1 cellular context compared by ENCODE assay signal in the genomic region with DNA sequence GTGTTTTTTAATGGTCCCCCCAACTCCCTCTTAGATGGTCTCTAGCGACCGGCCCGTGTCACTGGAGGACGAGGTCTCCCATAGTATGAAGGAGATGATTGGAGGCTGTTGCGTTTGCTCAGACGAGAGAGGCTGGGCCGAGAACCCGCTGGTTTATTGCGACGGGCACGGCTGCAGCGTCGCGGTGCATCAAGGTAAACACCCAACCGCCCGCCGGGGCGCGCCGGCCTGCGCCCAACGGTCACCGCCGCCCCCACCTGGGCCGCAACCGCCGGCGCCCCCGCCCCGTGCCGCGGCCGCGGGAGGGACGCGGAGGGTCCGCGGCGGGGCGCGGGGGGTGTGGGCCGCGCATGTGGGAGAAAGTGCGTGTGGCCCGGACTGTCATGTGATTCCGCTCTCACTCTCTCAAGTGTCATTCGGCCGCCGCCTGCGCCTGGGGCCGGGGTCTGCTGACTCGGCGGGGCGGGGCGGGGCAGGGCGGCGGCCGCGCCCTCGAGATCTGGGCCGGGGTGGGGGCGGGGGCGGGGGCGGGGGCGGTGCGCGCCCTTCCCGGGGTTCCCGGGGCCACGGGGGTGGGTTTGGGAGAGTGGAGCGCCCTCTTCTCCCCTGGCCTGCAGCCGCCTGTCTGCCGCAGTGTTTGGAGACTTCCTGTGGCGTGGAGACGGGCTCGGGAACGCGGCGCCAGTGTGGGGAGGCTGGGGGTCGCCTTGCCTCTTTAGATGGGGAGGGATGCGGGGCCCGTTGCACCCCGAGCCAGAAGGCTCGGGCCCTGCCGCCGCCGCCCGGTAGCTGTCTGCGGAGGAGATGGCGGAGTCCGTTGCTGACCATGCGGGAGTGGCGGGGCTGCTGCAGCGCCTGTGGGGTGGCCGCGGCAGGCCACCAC.
TF ChIP-seq lines count a peak whose summit lies in the region.

No MANE protein-coding gene starts in this region.

TF ChIP-seq in K562, 482 proteins besides CTCF, POLR2A, EP300 and RAD21 (continued from another document and continues in another):
- TF ChIP-seq ZNF561 (CRISPR knock-in tag; conservative IDR thresholded peaks at IDR 0.05) (no peak), TAF1 (IDR thresholded peaks at IDR 0.05; ENCODE audit: control insufficient read depth, extremely low read depth, insufficient read depth, low read length, severe bottlenecking) (peak; percentile 53), RHOXF2B (CRISPR knock-in tag; conservative IDR thresholded peaks at IDR 0.05) (no peak), SRSF1 (IDR thresholded peaks at IDR 0.05; ENCODE audit: low read depth, low read length) (no peak), CTBP1 (IDR thresholded peaks at IDR 0.05; ENCODE audit: borderline replicate concordance) (peak; percentile 42; the same call in 1 of the 2 replicates), CBFB (CRISPR knock-in tag; IDR thresholded peaks at IDR 0.05) (no peak), FIP1L1 (IDR thresholded peaks at IDR 0.05; ENCODE audit: low read depth, low read length, poor library complexity, severe bottlenecking) (peak; percentile 81), RBM34 (IDR thresholded peaks at IDR 0.05; ENCODE audit: borderline replicate concordance, insufficient read depth, low read length) (no peak), TCF3 (CRISPR knock-in tag; IDR thresholded peaks at IDR 0.05) (no peak), ZNF143 (CRISPR knock-in tag; IDR thresholded peaks at IDR 0.05) (no peak), CREM (IDR thresholded peaks at IDR 0.05; ENCODE audit: low read depth) (peak; percentile 7; the same call in 1 of the 2 replicates), RBFOX2 (IDR thresholded peaks at IDR 0.05; ENCODE audit: low read depth, low read length) (peak; percentile 86), NELFE (IDR thresholded peaks at IDR 0.05; ENCODE audit: insufficient read depth, insufficient read length) (no peak), ATF1 (CRISPR knock-in tag; IDR thresholded peaks at IDR 0.05) (no peak), ATF1 (tag; IDR thresholded peaks at IDR 0.05) (no peak), HDAC1 (IDR thresholded peaks at IDR 0.05) (peak in 1 of 2 experiments; percentile 70; a peak in 2 of 4 replicates), TFAP4 (CRISPR knock-in tag; IDR thresholded peaks at IDR 0.05; ENCODE audit: borderline replicate concordance) (0 out of 2 replicates have a peak, but pooled peaks have one; percentile 32), GABPA (tag; conservative IDR thresholded peaks at IDR 0.05; ENCODE audit: low read depth) (no peak), KLF6 (CRISPR knock-in tag; IDR thresholded peaks at IDR 0.05; ENCODE audit: borderline replicate concordance) (no peak; the same call in 1 of the 2 replicates), E2F8 (IDR thresholded peaks at IDR 0.05; ENCODE audit: low read depth, partially characterized antibody) (no peak), KDM5B (IDR thresholded peaks at IDR 0.05; ENCODE audit: insufficient replicate concordance, low read depth, low read length) (peak; percentile 45), SETDB1 (IDR thresholded peaks at IDR 0.05; ENCODE audit: low read length) (no peak), ZBTB33 (CRISPR knock-in tag; IDR thresholded peaks at IDR 0.05) (no peak), ZNF584 (CRISPR knock-in tag; IDR thresholded peaks at IDR 0.05; ENCODE audit: low read depth) (0 out of 2 replicates have a peak, but pooled peaks have one; percentile 11), CHCHD3 (CRISPR knock-in tag; IDR thresholded peaks at IDR 0.05) (no peak), U2AF1 (optimal IDR thresholded peaks at IDR 0.05; ENCODE audit: low read depth, low read length) (peak; percentile 37), PHF8 (IDR thresholded peaks at IDR 0.05; ENCODE audit: borderline replicate concordance, low read length) (peak; percentile 42; the same call in 1 of the 2 replicates), ZNF354B (CRISPR knock-in tag; IDR thresholded peaks at IDR 0.05) (no peak), MCM2 (IDR thresholded peaks at IDR 0.05; ENCODE audit: low read depth) (no peak), NR0B1 (IDR thresholded peaks at IDR 0.05; ENCODE audit: partially characterized antibody) (no peak), RBBP5 (IDR thresholded peaks at IDR 0.05; ENCODE audit: borderline replicate concordance, insufficient read depth, low read length, poor library complexity, severe bottlenecking) (peak; percentile 63), CCNT2 (IDR thresholded peaks at IDR 0.05; ENCODE audit: borderline replicate concordance, extremely low read depth, insufficient read length, low read depth, low read length) (peak; percentile 52), MTF1 (CRISPR knock-in tag; IDR thresholded peaks at IDR 0.05; ENCODE audit: borderline replicate concordance) (no peak), CXXC5 (CRISPR knock-in tag; IDR thresholded peaks at IDR 0.05) (peak; percentile 56), EP400 (IDR thresholded peaks at IDR 0.05) (peak; percentile 78), MYC (IDR thresholded peaks at IDR 0.05; ENCODE audit: low read depth, low read length) (peak; percentile 60), MYC (CRISPR knock-in tag; IDR thresholded peaks at IDR 0.05; ENCODE audit: borderline replicate concordance, low read depth) (peak; percentile 71; the same call in 1 of the 2 replicates), SLC30A9 (CRISPR knock-in tag; IDR thresholded peaks at IDR 0.05) (no peak), HNRNPLL (IDR thresholded peaks at IDR 0.05; ENCODE audit: low read depth, low read length, poor library complexity, severe bottlenecking) (peak; percentile 18)
- TF ChIP-seq, protein P1, sequence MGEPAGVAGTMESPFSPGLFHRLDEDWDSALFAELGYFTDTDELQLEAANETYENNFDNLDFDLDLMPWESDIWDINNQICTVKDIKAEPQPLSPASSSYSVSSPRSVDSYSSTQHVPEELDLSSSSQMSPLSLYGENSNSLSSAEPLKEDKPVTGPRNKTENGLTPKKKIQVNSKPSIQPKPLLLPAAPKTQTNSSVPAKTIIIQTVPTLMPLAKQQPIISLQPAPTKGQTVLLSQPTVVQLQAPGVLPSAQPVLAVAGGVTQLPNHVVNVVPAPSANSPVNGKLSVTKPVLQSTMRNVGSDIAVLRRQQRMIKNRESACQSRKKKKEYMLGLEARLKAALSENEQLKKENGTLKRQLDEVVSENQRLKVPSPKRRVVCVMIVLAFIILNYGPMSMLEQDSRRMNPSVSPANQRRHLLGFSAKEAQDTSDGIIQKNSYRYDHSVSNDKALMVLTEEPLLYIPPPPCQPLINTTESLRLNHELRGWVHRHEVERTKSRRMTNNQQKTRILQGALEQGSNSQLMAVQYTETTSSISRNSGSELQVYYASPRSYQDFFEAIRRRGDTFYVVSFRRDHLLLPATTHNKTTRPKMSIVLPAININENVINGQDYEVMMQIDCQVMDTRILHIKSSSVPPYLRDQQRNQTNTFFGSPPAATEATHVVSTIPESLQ (CRISPR knock-in tag; IDR thresholded peaks at IDR 0.05): no peak
- TF ChIP-seq, protein P2, sequence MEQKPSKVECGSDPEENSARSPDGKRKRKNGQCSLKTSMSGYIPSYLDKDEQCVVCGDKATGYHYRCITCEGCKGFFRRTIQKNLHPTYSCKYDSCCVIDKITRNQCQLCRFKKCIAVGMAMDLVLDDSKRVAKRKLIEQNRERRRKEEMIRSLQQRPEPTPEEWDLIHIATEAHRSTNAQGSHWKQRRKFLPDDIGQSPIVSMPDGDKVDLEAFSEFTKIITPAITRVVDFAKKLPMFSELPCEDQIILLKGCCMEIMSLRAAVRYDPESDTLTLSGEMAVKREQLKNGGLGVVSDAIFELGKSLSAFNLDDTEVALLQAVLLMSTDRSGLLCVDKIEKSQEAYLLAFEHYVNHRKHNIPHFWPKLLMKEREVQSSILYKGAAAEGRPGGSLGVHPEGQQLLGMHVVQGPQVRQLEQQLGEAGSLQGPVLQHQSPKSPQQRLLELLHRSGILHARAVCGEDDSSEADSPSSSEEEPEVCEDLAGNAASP (IDR thresholded peaks at IDR 0.05): no peak
- TF ChIP-seq, protein P3, sequence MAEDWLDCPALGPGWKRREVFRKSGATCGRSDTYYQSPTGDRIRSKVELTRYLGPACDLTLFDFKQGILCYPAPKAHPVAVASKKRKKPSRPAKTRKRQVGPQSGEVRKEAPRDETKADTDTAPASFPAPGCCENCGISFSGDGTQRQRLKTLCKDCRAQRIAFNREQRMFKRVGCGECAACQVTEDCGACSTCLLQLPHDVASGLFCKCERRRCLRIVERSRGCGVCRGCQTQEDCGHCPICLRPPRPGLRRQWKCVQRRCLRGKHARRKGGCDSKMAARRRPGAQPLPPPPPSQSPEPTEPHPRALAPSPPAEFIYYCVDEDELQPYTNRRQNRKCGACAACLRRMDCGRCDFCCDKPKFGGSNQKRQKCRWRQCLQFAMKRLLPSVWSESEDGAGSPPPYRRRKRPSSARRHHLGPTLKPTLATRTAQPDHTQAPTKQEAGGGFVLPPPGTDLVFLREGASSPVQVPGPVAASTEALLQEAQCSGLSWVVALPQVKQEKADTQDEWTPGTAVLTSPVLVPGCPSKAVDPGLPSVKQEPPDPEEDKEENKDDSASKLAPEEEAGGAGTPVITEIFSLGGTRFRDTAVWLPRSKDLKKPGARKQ (CRISPR knock-in tag; IDR thresholded peaks at IDR 0.05): no peak
- TF ChIP-seq, protein P4, sequence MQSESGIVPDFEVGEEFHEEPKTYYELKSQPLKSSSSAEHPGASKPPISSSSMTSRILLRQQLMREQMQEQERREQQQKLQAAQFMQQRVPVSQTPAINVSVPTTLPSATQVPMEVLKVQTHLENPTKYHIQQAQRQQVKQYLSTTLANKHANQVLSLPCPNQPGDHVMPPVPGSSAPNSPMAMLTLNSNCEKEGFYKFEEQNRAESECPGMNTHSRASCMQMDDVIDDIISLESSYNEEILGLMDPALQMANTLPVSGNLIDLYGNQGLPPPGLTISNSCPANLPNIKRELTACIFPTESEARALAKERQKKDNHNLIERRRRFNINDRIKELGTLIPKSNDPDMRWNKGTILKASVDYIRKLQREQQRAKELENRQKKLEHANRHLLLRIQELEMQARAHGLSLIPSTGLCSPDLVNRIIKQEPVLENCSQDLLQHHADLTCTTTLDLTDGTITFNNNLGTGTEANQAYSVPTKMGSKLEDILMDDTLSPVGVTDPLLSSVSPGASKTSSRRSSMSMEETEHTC (IDR thresholded peaks at IDR 0.05): peak; percentile 48; the same call in 1 of the 2 replicates
- TF ChIP-seq, protein P5, sequence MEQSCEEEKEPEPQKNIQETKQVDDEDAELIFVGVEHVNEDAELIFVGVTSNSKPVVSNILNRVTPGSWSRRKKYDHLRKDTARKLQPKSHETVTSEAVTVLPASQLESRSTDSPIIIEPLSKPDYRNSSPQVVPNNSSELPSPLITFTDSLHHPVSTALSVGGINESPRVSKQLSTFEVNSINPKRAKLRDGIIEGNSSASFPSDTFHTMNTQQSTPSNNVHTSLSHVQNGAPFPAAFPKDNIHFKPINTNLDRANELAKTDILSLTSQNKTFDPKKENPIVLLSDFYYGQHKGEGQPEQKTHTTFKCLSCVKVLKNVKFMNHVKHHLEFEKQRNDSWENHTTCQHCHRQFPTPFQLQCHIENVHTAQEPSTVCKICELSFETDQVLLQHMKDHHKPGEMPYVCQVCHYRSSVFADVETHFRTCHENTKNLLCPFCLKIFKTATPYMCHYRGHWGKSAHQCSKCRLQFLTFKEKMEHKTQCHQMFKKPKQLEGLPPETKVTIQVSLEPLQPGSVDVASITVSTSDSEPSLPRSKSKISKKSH (CRISPR knock-in tag; IDR thresholded peaks at IDR 0.05): no peak
